In the genomic region with DNA sequence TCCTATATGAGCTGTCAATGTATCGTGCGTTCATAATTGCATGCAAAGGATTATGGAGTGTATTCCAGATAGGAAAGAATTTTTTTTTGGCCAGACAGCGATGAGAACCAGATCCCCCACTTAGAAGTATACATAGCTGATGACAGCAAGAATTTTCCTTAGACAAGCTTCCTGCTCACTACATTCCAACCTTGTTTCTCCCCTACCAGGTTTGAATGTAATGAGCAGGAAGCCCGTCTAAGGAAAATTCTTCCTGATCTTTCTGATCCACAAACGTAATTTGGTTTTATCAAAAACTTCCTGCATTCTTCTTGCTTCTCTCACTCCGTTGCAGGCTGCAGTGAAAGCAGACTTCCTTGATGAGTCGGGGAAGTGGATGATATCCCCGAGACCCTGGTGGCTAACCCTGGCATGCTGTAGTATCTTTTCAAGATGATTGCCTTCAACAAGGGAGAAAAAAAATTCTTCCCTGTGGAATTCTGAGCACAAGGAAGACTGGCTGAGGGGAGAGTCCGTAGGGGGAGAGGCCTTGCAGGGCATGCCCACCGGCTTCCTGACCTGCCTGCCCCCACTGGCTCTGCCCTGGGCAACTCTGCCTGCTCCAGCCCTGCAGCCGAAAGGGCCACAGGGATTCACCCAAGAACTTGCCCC, we compare ENCODE assay signal across 16 cellular contexts.
DNase-seq lines count a peak whose midpoint lies in the region; ATAC-seq and TF ChIP-seq lines count a peak whose summit lies in the region.
"Had no signal": no experiment of that assay in that cellular context is flagged by ENCODE, and none has a peak within 500 bp of the region (broad histone marks: within the 10 kb centered on the region; RNA-seq: fewer than 3 reads in every experiment).

No MANE protein-coding gene starts in this region.

- H3K79me2 ChIP-seq in GM23338 (replicated peaks; ENCODE audit: insufficient read depth) = no peaks in the 10 kb centered on the region

- no peak overlapping the region for H3K27ac ChIP-seq in GM23338 (ENCODE audit: low read depth)
- no peak overlapping the region for H3K27ac ChIP-seq in CD4-positive, alpha-beta T cell (ENCODE audit: low read depth, low read length)
- H3K27ac ChIP-seq: adrenal gland, right atrium auricular region had no signal

- peak overlapping the region; percentile 48; the same call in 1 of the 2 replicates for H3K27ac Mint-ChIP-seq in GM23338
- peak overlapping the region; percentile 12 for H3K27ac Mint-ChIP-seq in stimulated activated effector memory CD8-positive, alpha-beta T cell treated with anti-CD3 and anti-CD28 coated beads, Interleukin-12 subunit alpha, Interleukin-12 subunit beta, amount 100 ng/mL, for 72 hours
- H3K27ac Mint-ChIP-seq in CD4-positive, alpha-beta T cell = no peak overlapping the region
- H3K27ac Mint-ChIP-seq: activated B cell treated with CpG ODN at 0.5 μM for 24 hours had no signal

- H3K4me3 ChIP-seq in GM23338 (no peak overlapping the region), adipocyte (ENCODE audit: low read length) (no peak overlapping the region)
- H3K4me3 ChIP-seq: adrenal gland, K562, right atrium auricular region had no signal

- H3K9ac ChIP-seq in adipocyte (ENCODE audit: low read length) = no peak overlapping the region

- CTCF ChIA-PET in CD4-positive, alpha-beta T cell (lab: Charles Lee) = no interaction called here

- H3K4me1 Mint-ChIP-seq in GM23338 = peaks cover 22% of the 10 kb centered on the region
- peaks cover 6% of the 10 kb centered on the region for H3K4me1 Mint-ChIP-seq in stimulated activated effector memory CD8-positive, alpha-beta T cell treated with anti-CD3 and anti-CD28 coated beads, Interleukin-12 subunit alpha, Interleukin-12 subunit beta, amount 100 ng/mL, for 72 hours
- H3K4me1 Mint-ChIP-seq in CD4-positive, alpha-beta T cell (ENCODE audit: low read depth) = peaks cover 24% of the 10 kb centered on the region

- H4K20me1 ChIP-seq in GM23338 (replicated peaks; ENCODE audit: insufficient read depth) = no peaks in the 10 kb centered on the region

- POLR2A ChIA-PET in CD4-positive, alpha-beta T cell (lab: Charles Lee) = no interaction called here

- no peak for TF ChIP-seq CTCF in GM23338 (conservative IDR thresholded peaks at IDR 0.05; ENCODE audit: low read depth in 2 of 2)
- no peak for TF ChIP-seq CTCF in CD4-positive, alpha-beta T cell (IDR thresholded peaks at IDR 0.05)

- H3K9me3 ChIP-seq in adipocyte (ENCODE audit: control insufficient read depth, low read length) = no peaks in the 10 kb centered on the region
- no peaks in the 10 kb centered on the region for H3K9me3 ChIP-seq in CD4-positive, alpha-beta T cell (ENCODE audit: control insufficient read depth, low read length)
- H3K9me3 ChIP-seq: adrenal gland, right atrium auricular region had no signal

- DNase-seq in GM23338 (ENCODE audit: low spot score) (peak; percentile 7), adipocyte (ENCODE audit: low read depth) (peak; percentile 80), glomerular endothelial cell (ENCODE audit: extremely low read depth, low read depth, low spot score) (peak; percentile 5)
- DNase-seq in stimulated activated effector memory CD8-positive, alpha-beta T cell treated with anti-CD3 and anti-CD28 coated beads, Interleukin-12 subunit alpha, Interleukin-12 subunit beta, amount 100 ng/mL, for 72 hours (ENCODE audit: low spot score in 2 of 2) = no peak
- DNase-seq in CD4-positive, alpha-beta T cell = no peak
- no peak for DNase-seq in stimulated activated CD4-positive, alpha-beta T cell treated with anti-CD3 and anti-CD28 coated beads, Interleukin-4, amount 100 ng/mL, for 1 hour
- DNase-seq: activated B cell treated with CpG ODN at 0.5 μM for 24 hours, activated T-cell treated with anti-CD3 and anti-CD28 coated beads for 4 hours, adrenal gland, DMS 273 treated with DMSO at 0.1 percent for 48 hours, H7, NCI-H748 treated with DMSO at 0.1 percent for 48 hours, SIG-M5 had no signal

- H3K36me3 Mint-ChIP-seq in GM23338 (ENCODE audit: low read depth) = no peaks in the 10 kb centered on the region
- no peaks in the 10 kb centered on the region for H3K36me3 Mint-ChIP-seq in stimulated activated effector memory CD8-positive, alpha-beta T cell treated with anti-CD3 and anti-CD28 coated beads, Interleukin-12 subunit alpha, Interleukin-12 subunit beta, amount 100 ng/mL, for 72 hours
- H3K36me3 Mint-ChIP-seq in CD4-positive, alpha-beta T cell (ENCODE audit: low read depth) = no peaks in the 10 kb centered on the region

- H3K36me3 ChIP-seq in GM23338 (ENCODE audit: insufficient read depth) (no peaks in the 10 kb centered on the region), adipocyte (ENCODE audit: control insufficient read depth, insufficient read depth, low read length, severe bottlenecking) (no peaks in the 10 kb centered on the region)
- H3K36me3 ChIP-seq: adrenal gland, right atrium auricular region had no signal

- no peaks in the 10 kb centered on the region for H3K9me3 Mint-ChIP-seq in GM23338
- no peaks in the 10 kb centered on the region for H3K9me3 Mint-ChIP-seq in stimulated activated effector memory CD8-positive, alpha-beta T cell treated with anti-CD3 and anti-CD28 coated beads, Interleukin-12 subunit alpha, Interleukin-12 subunit beta, amount 100 ng/mL, for 72 hours
- no peaks in the 10 kb centered on the region for H3K9me3 Mint-ChIP-seq in CD4-positive, alpha-beta T cell

- no peaks in the 10 kb centered on the region for H3F3A ChIP-seq in GM23338 (replicated peaks; ENCODE audit: low read depth)

- H3K4me1 ChIP-seq in GM23338 (ENCODE audit: insufficient read depth) (no peaks in the 10 kb centered on the region; the same call in 1 of the 2 replicates), adipocyte (ENCODE audit: control insufficient read depth, insufficient read depth, low read length) (peaks cover 15% of the 10 kb centered on the region)
- H3K4me1 ChIP-seq: adrenal gland, right atrium auricular region had no signal

- intact Hi-C loops in CD4-positive, alpha-beta T cell (cut with DNase I, micrococcal nuclease) = no loop called here

- H3K27me3 ChIP-seq in GM23338 (ENCODE audit: insufficient read depth) (no peaks in the 10 kb centered on the region), adipocyte (replicated peaks; ENCODE audit: control insufficient read depth, insufficient read depth, low read length) (peaks cover 13% of the 10 kb centered on the region)
- H3K27me3 ChIP-seq in CD4-positive, alpha-beta T cell (ENCODE audit: control insufficient read depth, insufficient read depth, low read length) = no peaks in the 10 kb centered on the region
- H3K27me3 ChIP-seq: adrenal gland, right atrium auricular region had no signal

- no peak overlapping the region for H3K4me2 ChIP-seq in GM23338

- no peak overlapping the region for H3K4me3 Mint-ChIP-seq in GM23338
- H3K4me3 Mint-ChIP-seq in stimulated activated effector memory CD8-positive, alpha-beta T cell treated with anti-CD3 and anti-CD28 coated beads, Interleukin-12 subunit alpha, Interleukin-12 subunit beta, amount 100 ng/mL, for 72 hours = no peak overlapping the region
- no peak overlapping the region for H3K4me3 Mint-ChIP-seq in CD4-positive, alpha-beta T cell
- H3K4me3 Mint-ChIP-seq: activated B cell treated with CpG ODN at 0.5 μM for 24 hours had no signal

- ATAC-seq in GM23338 (no peak), GM19324 (IDR thresholded peaks at IDR 0.05; ENCODE audit: low FRiP score, unreplicated experiment) (no peak)
- ATAC-seq in stimulated activated effector memory CD8-positive, alpha-beta T cell treated with anti-CD3 and anti-CD28 coated beads, Interleukin-12 subunit alpha, Interleukin-12 subunit beta, amount 100 ng/mL, for 72 hours = no peak
- no peak for ATAC-seq in CD4-positive, alpha-beta T cell (ENCODE audit: poor library complexity)
- ATAC-seq: K562 had no signal

- peaks cover 15% of the 10 kb centered on the region for H3K27me3 Mint-ChIP-seq in GM23338 (ENCODE audit: insufficient read depth, low read depth, poor library complexity)
- H3K27me3 Mint-ChIP-seq in CD4-positive, alpha-beta T cell = no peaks in the 10 kb centered on the region
- H3K27me3 Mint-ChIP-seq: activated B cell treated with CpG ODN at 0.5 μM for 24 hours had no signal

- no peaks in the 10 kb centered on the region for H3K9me2 ChIP-seq in GM23338 (ENCODE audit: insufficient read depth)

- no peak overlapping the region; the same call in 1 of the 2 replicates for H2AFZ ChIP-seq in GM23338

TF ChIP-seq in GM23338, 12 proteins besides CTCF, POLR2A, EP300 and RAD21 (continues in another document):
- TF ChIP-seq, protein P1, sequence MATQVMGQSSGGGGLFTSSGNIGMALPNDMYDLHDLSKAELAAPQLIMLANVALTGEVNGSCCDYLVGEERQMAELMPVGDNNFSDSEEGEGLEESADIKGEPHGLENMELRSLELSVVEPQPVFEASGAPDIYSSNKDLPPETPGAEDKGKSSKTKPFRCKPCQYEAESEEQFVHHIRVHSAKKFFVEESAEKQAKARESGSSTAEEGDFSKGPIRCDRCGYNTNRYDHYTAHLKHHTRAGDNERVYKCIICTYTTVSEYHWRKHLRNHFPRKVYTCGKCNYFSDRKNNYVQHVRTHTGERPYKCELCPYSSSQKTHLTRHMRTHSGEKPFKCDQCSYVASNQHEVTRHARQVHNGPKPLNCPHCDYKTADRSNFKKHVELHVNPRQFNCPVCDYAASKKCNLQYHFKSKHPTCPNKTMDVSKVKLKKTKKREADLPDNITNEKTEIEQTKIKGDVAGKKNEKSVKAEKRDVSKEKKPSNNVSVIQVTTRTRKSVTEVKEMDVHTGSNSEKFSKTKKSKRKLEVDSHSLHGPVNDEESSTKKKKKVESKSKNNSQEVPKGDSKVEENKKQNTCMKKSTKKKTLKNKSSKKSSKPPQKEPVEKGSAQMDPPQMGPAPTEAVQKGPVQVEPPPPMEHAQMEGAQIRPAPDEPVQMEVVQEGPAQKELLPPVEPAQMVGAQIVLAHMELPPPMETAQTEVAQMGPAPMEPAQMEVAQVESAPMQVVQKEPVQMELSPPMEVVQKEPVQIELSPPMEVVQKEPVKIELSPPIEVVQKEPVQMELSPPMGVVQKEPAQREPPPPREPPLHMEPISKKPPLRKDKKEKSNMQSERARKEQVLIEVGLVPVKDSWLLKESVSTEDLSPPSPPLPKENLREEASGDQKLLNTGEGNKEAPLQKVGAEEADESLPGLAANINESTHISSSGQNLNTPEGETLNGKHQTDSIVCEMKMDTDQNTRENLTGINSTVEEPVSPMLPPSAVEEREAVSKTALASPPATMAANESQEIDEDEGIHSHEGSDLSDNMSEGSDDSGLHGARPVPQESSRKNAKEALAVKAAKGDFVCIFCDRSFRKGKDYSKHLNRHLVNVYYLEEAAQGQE (IDR thresholded peaks at IDR 0.05; ENCODE audit: unreplicated experiment) = no peak
- no peak for TF ChIP-seq EZH2phosphoT487 (IDR thresholded peaks at IDR 0.05; ENCODE audit: unreplicated experiment)
- no peak for TF ChIP-seq EZH2 (IDR thresholded peaks at IDR 0.05; ENCODE audit: low read depth, unreplicated experiment)
- TF ChIP-seq POLR2AphosphoS5 (IDR thresholded peaks at IDR 0.05; ENCODE audit: low read depth) = no peak

Comparison
In these comparisons a context has a peak if more than half of its experiments do, and no peak if none do; other contexts are left out.
1. DNase-seq: peak in GM23338 (single experiment), adipocyte (single experiment) and glomerular endothelial cell (single experiment); none in stimulated activated effector memory CD8-positive, alpha-beta T cell treated with anti-CD3 and anti-CD28 coated beads, Interleukin-12 subunit alpha, Interleukin-12 subunit beta, amount 100 ng/mL, for 72 hours (0 of 2), CD4-positive, alpha-beta T cell (0 of 10) and stimulated activated CD4-positive, alpha-beta T cell treated with anti-CD3 and anti-CD28 coated beads, Interleukin-4, amount 100 ng/mL, for 1 hour (single experiment).